ENCODE assay signal across 1 cellular context in genomic region chr11:6576471-6577373, GRCh38.
A peak's percentile ranks its signal among the peaks of the same experiment; 100 is the strongest.
TF ChIP-seq lines count a peak whose summit lies in the region.

No MANE protein-coding gene starts in this region.

TF ChIP-seq in HEK293, 187 proteins besides CTCF, POLR2A, EP300 and RAD21 (continued from another document):
- TF ChIP-seq PRDM10 (tag by site-specific recombination; IDR thresholded peaks at IDR 0.05) (0 out of 2 replicates have a peak, but pooled peaks have one; percentile 11), ZNF600 (tag by site-specific recombination; IDR thresholded peaks at IDR 0.05) (0 out of 2 replicates have a peak, but pooled peaks have one; percentile 26)
